1 cellular context compared by ENCODE assay signal in the genomic region with DNA sequence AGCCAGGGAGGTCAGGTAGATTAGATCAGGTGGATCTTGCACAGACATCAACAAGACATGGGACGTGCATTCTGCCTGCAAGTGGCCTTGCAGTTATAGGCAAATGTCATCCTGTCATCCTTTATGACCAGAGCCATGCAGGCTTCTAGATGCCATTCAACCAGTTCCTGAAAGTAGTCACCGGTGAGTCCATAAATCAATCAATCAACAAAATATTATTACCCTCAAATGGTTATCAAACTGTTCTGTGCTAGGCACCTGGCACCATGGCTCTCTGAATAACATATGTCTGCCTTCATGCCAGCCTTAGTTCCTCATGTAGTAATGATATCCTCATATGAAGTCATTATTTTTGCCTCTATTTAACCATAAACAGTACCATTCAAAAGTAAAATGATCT.
TF ChIP-seq lines count a peak whose summit lies in the region.

No MANE protein-coding gene starts in this region.

TF ChIP-seq in GM23338, 12 proteins besides CTCF, POLR2A, EP300 and RAD21 (continued from another document):
- TF ChIP-seq, protein P1, sequence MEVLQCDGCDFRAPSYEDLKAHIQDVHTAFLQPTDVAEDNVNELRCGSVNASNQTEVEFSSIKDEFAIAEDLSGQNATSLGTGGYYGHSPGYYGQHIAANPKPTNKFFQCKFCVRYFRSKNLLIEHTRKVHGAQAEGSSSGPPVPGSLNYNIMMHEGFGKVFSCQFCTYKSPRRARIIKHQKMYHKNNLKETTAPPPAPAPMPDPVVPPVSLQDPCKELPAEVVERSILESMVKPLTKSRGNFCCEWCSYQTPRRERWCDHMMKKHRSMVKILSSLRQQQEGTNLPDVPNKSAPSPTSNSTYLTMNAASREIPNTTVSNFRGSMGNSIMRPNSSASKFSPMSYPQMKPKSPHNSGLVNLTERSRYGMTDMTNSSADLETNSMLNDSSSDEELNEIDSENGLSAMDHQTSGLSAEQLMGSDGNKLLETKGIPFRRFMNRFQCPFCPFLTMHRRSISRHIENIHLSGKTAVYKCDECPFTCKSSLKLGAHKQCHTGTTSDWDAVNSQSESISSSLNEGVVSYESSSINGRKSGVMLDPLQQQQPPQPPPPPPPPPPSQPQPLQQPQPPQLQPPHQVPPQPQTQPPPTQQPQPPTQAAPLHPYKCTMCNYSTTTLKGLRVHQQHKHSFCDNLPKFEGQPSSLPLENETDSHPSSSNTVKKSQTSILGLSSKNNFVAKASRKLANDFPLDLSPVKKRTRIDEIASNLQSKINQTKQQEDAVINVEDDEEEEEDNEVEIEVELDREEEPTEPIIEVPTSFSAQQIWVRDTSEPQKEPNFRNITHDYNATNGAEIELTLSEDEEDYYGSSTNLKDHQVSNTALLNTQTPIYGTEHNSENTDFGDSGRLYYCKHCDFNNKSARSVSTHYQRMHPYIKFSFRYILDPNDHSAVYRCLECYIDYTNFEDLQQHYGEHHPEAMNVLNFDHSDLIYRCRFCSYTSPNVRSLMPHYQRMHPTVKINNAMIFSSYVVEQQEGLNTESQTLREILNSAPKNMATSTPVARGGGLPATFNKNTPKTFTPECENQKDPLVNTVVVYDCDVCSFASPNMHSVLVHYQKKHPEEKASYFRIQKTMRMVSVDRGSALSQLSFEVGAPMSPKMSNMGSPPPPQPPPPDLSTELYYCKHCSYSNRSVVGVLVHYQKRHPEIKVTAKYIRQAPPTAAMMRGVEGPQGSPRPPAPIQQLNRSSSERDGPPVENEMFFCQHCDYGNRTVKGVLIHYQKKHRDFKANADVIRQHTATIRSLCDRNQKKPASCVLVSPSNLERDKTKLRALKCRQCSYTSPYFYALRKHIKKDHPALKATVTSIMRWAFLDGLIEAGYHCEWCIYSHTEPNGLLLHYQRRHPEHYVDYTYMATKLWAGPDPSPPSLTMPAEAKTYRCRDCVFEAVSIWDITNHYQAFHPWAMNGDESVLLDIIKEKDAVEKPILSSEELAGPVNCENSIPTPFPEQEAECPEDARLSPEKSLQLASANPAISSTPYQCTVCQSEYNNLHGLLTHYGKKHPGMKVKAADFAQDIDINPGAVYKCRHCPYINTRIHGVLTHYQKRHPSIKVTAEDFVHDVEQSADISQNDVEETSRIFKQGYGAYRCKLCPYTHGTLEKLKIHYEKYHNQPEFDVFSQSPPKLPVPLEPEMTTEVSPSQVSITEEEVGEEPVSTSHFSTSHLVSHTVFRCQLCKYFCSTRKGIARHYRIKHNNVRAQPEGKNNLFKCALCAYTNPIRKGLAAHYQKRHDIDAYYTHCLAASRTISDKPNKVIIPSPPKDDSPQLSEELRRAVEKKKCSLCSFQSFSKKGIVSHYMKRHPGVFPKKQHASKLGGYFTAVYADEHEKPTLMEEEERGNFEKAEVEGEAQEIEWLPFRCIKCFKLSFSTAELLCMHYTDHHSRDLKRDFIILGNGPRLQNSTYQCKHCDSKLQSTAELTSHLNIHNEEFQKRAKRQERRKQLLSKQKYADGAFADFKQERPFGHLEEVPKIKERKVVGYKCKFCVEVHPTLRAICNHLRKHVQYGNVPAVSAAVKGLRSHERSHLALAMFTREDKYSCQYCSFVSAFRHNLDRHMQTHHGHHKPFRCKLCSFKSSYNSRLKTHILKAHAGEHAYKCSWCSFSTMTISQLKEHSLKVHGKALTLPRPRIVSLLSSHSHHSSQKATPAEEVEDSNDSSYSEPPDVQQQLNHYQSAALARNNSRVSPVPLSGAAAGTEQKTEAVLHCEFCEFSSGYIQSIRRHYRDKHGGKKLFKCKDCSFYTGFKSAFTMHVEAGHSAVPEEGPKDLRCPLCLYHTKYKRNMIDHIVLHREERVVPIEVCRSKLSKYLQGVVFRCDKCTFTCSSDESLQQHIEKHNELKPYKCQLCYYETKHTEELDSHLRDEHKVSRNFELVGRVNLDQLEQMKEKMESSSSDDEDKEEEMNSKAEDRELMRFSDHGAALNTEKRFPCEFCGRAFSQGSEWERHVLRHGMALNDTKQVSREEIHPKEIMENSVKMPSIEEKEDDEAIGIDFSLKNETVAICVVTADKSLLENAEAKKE (CRISPR knock-in tag; IDR thresholded peaks at IDR 0.05): no peak
- TF ChIP-seq STAT1 (IDR thresholded peaks at IDR 0.05; ENCODE audit: unreplicated experiment): no peak
- no peak for TF ChIP-seq NANOG (IDR thresholded peaks at IDR 0.05; ENCODE audit: borderline replicate concordance)
- TF ChIP-seq EZH2 (IDR thresholded peaks at IDR 0.05; ENCODE audit: low read depth, unreplicated experiment): no peak
